Comparison of ENCODE assay signal across 14 cellular contexts in the genomic region with DNA sequence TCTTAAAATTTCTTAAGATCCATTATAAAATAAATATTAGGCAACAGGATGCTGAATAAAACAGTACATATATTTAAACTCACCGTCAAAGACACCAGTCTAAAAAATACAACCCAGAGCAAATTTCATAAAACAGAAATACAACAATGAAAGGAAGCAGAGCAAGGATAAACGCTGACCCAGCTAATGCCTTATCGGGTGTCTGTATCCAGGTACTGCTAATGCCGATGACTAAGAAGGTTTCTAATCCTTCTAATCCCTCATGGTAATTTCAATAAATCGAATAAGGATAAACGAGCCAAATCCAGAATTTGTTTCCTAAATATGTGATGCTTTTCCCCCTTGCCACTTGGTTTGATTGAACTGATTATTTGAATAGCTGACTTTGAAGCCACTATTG. TPM values are rescaled to one million over a fixed set of nuclear protein-coding genes. Genes with fewer than 3 reads are reported as not detected.
DNase-seq lines count a peak whose midpoint lies in the region; ATAC-seq and TF ChIP-seq lines count a peak whose summit lies in the region.
"Had no signal": no experiment of that assay in that cellular context is flagged by ENCODE, and none has a peak within 500 bp of the region (broad histone marks: within the 10 kb centered on the region; RNA-seq: fewer than 3 reads in every experiment).

No MANE protein-coding gene starts in this region.

- H3K9me3 Mint-ChIP-seq in naive thymus-derived CD4-positive, alpha-beta T cell, result peaks cover 0 to 9% (median 0%) of the 10 kb centered on the region in 11 donors
- H3K9me3 Mint-ChIP-seq: mesothelial cell of epicardium, type B pancreatic cell had no signal

- peak overlapping the region; percentile 95 for H3K9ac ChIP-seq in adipocyte (ENCODE audit: low read length)

- no peaks in the 10 kb centered on the region for H3K27me3 ChIP-seq in heart left ventricle
- no peaks in the 10 kb centered on the region for H3K27me3 ChIP-seq in adipocyte (replicated peaks; ENCODE audit: control insufficient read depth, insufficient read depth, low read length)
- no peaks in the 10 kb centered on the region for H3K27me3 ChIP-seq in uterus
- no peaks in the 10 kb centered on the region for H3K27me3 ChIP-seq in naive thymus-derived CD4-positive, alpha-beta T cell (ENCODE audit: control insufficient read depth in 2 of 2, insufficient read depth in 2 of 2, low read length in 2 of 2)

- peaks cover 0 to 4% (median 0%) of the 10 kb centered on the region in 5 donors for H3K36me3 Mint-ChIP-seq in naive thymus-derived CD4-positive, alpha-beta T cell
- H3K36me3 Mint-ChIP-seq: mesothelial cell of epicardium, type B pancreatic cell had no signal

- TF ChIP-seq CTCF in heart left ventricle (IDR thresholded peaks at IDR 0.05) (no peak), uterus (IDR thresholded peaks at IDR 0.05) (no peak)

- H3K4me1 ChIP-seq in heart left ventricle, result peaks cover 2 to 62% (median 35%) of the 10 kb centered on the region in 12 donors
- peaks cover 51% of the 10 kb centered on the region for H3K4me1 ChIP-seq in adipocyte (ENCODE audit: control insufficient read depth, insufficient read depth, low read length)
- H3K4me1 ChIP-seq in uterus, result peaks cover 0 to 9% of the 10 kb centered on the region in 2 donors
- peaks cover 5 to 15% of the 10 kb centered on the region in 2 donors for H3K4me1 ChIP-seq in naive thymus-derived CD4-positive, alpha-beta T cell (ENCODE audit: control insufficient read depth in 2 of 2, insufficient read depth in 2 of 2, low read length in 2 of 2)

- H3K27ac Mint-ChIP-seq in naive thymus-derived CD4-positive, alpha-beta T cell, result no peak overlapping the region
- H3K27ac Mint-ChIP-seq: activated B cell treated with CpG ODN at 0.5 μM for 24 hours, mesothelial cell of epicardium, type B pancreatic cell had no signal

- no peak for ATAC-seq in heart left ventricle
- ATAC-seq in HG03521 (IDR thresholded peaks at IDR 0.05; ENCODE audit: unreplicated experiment), result no peak
- no peak for ATAC-seq in HG03342 (IDR thresholded peaks at IDR 0.05; ENCODE audit: unreplicated experiment)
- ATAC-seq in naive thymus-derived CD4-positive, alpha-beta T cell, result no peak

- POLR2A ChIA-PET in naive thymus-derived CD4-positive, alpha-beta T cell (lab: Charles Lee), result interaction anchor here (0.6 to 1.3 kb wide), 3 partner anchors 9 to 190 kb away, joined by 3 to 8 read pairs (median 4); no protein-coding TSS in a partner anchor

- H3K4me3 ChIP-seq in heart left ventricle (peak overlapping the region in 9 of 12 donors; percentile 78 to 90 (median 84)), adipocyte (ENCODE audit: low read length) (peak overlapping the region; percentile 90), iPS-11a (ENCODE audit: low read depth, low read length) (peak overlapping the region; percentile 81), uterus (peak overlapping the region; percentile 78 to 95)
- H3K4me3 ChIP-seq in naive thymus-derived CD4-positive, alpha-beta T cell (ENCODE audit: low read length), result no peak overlapping the region

- H3K27ac ChIP-seq in heart left ventricle (peak overlapping the region in 1 of 12 donors; percentile 87), uterus (peak overlapping the region in 1 of 2 donors; percentile 86)
- no peak overlapping the region for H3K27ac ChIP-seq in naive thymus-derived CD4-positive, alpha-beta T cell (ENCODE audit: low read depth, low read length)
- H3K27ac ChIP-seq: C4-2B had no signal

- intact Hi-C loops in heart left ventricle (cut with DNase I), result loop anchor here in 5 of 10 donors (5.0 to 10.0 kb wide), 5 partner anchors 65 to 173 kb away; partner anchors contain the start of gene NUP42 (in 1 of the 5)
- intact Hi-C loops in cardiac septum (cut with DNase I), result loop anchor here (5.0 kb wide), 1 partner anchor 155 kb away; no protein-coding TSS in a partner anchor
- intact Hi-C loops in uterus (cut with DNase I; ENCODE audit: low total_unique reads), result no loop called here
- intact Hi-C loops in naive thymus-derived CD4-positive, alpha-beta T cell (cut with micrococcal nuclease), result loop anchor here (5.0 to 10.0 kb wide), 9 partner anchors 285 to 1973 kb away; partner anchors contain the start of genes IGF2BP3 (in 2 of the 2), CCDC126 (in 1 of the 2), CDCA7L (in 1 of the 2) and FAM221A (in 1 of the 2)

- WGBS in heart left ventricle, 4 donors, result 44 to 61% (median 48%) methylated on average over 6 of the region's 6 CpGs

- H3K9me3 ChIP-seq in heart left ventricle (no peaks in the 10 kb centered on the region), adipocyte (ENCODE audit: control insufficient read depth, low read length) (no peaks in the 10 kb centered on the region), uterus (no peaks in the 10 kb centered on the region)
- no peaks in the 10 kb centered on the region for H3K9me3 ChIP-seq in naive thymus-derived CD4-positive, alpha-beta T cell (ENCODE audit: control insufficient read depth in 2 of 3, low read length in 3 of 3)

- TF ChIP-seq POLR2A in heart left ventricle (IDR thresholded peaks at IDR 0.05), result no peak
- no peak for TF ChIP-seq POLR2A in uterus (IDR thresholded peaks at IDR 0.05)

- CTCF ChIA-PET in naive thymus-derived CD4-positive, alpha-beta T cell (lab: Charles Lee), result no interaction called here

- H3K36me3 ChIP-seq in heart left ventricle (no peaks in the 10 kb centered on the region), adipocyte (ENCODE audit: control insufficient read depth, insufficient read depth, low read length, severe bottlenecking) (no peaks in the 10 kb centered on the region), uterus (no peaks in the 10 kb centered on the region)
- H3K36me3 ChIP-seq in naive thymus-derived CD4-positive, alpha-beta T cell (ENCODE audit: control insufficient read depth in 2 of 3, insufficient read depth in 3 of 3, low read length in 3 of 3), result peaks cover 0 to 3% (median 0%) of the 10 kb centered on the region in 3 experiments

- H3K4me1 Mint-ChIP-seq in naive thymus-derived CD4-positive, alpha-beta T cell, result peaks cover 8 to 30% (median 22%) of the 10 kb centered on the region in 7 donors
- H3K4me1 Mint-ChIP-seq: mesothelial cell of epicardium had no signal

- peaks cover 0 to 3% (median 0%) of the 10 kb centered on the region in 5 donors for H3K27me3 Mint-ChIP-seq in naive thymus-derived CD4-positive, alpha-beta T cell
- H3K27me3 Mint-ChIP-seq: activated B cell treated with CpG ODN at 0.5 μM for 24 hours had no signal

- H3K4me3 Mint-ChIP-seq in naive thymus-derived CD4-positive, alpha-beta T cell, result no peak overlapping the region
- H3K4me3 Mint-ChIP-seq: activated B cell treated with CpG ODN at 0.5 μM for 24 hours, mesothelial cell of epicardium, type B pancreatic cell had no signal

- DNase-seq in heart left ventricle (no peak), cardiac septum (ENCODE audit: low spot score) (no peak), adipocyte (ENCODE audit: low read depth) (no peak), uterus (no peak)
- no peak for DNase-seq in naive thymus-derived CD4-positive, alpha-beta T cell
- DNase-seq: activated B cell treated with CpG ODN at 0.5 μM for 24 hours; NCI-H446; stimulated activated CD4-positive, alpha-beta T cell treated with anti-CD3 and anti-CD28 coated beads, Interleukin-4, amount 100 ng/mL, for 24 hours had no signal

RNA-seq across cellular contexts. Expression of gene HYCC1, which starts 1.7 kb away (rescaled TPM):
- total RNA-seq in heart left ventricle, result 10 to 100 TPM; 31.4 to 48.2 (median 35.6) TPM
- polyA plus RNA-seq in heart left ventricle, result 10 to 100 TPM in 1 of 2 donors, 1 to 10 TPM in 1; 6.1 to 24.6 TPM
- 38.9 TPM for total RNA-seq in cardiac septum
- 10 to 100 TPM; 25.0 to 89.0 (median 46.8) TPM for total RNA-seq in uterus
- 10 to 100 TPM; 14.2 to 67.0 (median 18.3) TPM for total RNA-seq in naive thymus-derived CD4-positive, alpha-beta T cell
- polyA plus RNA-seq in naive thymus-derived CD4-positive, alpha-beta T cell, result 10 to 100 TPM in 1 of 2 donors, 1 to 10 TPM in 1; 9.0 to 14.9 TPM
